8 cellular contexts compared by ENCODE assay signal in genomic region chr9:131747352-131747751, GRCh38. TPM values are rescaled to one million over a fixed set of nuclear protein-coding genes. Genes with fewer than 3 reads are reported as not detected.
A peak's percentile ranks its signal among the peaks of the same experiment; 100 is the strongest.
DNase-seq lines count a peak whose midpoint lies in the region; ATAC-seq, FAIRE-seq and TF ChIP-seq lines count a peak whose summit lies in the region.

No MANE protein-coding gene starts in this region.

- peak; percentile 61 for TF ChIP-seq CTCF in MM.1S (IDR thresholded peaks at IDR 0.05; ENCODE audit: low read length)
- peak; percentile 65 for TF ChIP-seq CTCF in fibroblast of villous mesenchyme (IDR thresholded peaks at IDR 0.05; ENCODE audit: insufficient read depth, low read depth, low read length)
- peak; percentile 67 for TF ChIP-seq CTCF in psoas muscle (IDR thresholded peaks at IDR 0.05)

- H3K4me3 ChIP-seq in MM.1S (ENCODE audit: low read length), result no peak overlapping the region
- H3K4me3 ChIP-seq in fibroblast of villous mesenchyme (ENCODE audit: low read depth, low read length), result no peak overlapping the region
- no peak overlapping the region for H3K4me3 ChIP-seq in psoas muscle

- intact Hi-C loops in psoas muscle (cut with DNase I), result loop anchor here (5.0 to 10.0 kb wide), 3 partner anchors 373 to 403 kb away; no protein-coding TSS in a partner anchor

- WGBS in psoas muscle, 3 donors, result 40 to 41% (median 41%) methylated on average over 5 of the region's 5 CpGs

- no peaks in the 10 kb centered on the region for H3K9me3 Mint-ChIP-seq in T-cell

- 0 out of 2 replicates have a peak, but pooled peaks cover under 1% of the 10 kb centered on the region for H3K27me3 ChIP-seq in MM.1S (replicated peaks; ENCODE audit: insufficient read depth, low read length)
- H3K27me3 ChIP-seq in psoas muscle (ENCODE audit: insufficient read depth in 3 of 3, low read length in 2 of 3), result no peaks in the 10 kb centered on the region

- H3K4me2 ChIP-seq in MM.1S (ENCODE audit: low read depth, low read length), result peak overlapping the region; percentile 24; the same call in 1 of the 2 replicates

- no peaks in the 10 kb centered on the region for H3K79me2 ChIP-seq in MM.1S (ENCODE audit: low read length)

- ATAC-seq in T-cell (replicated peaks in 1 of 4) (peak in 2 of 4 experiments; percentile 15 to 48), psoas muscle (peak; percentile 61 to 85 (median 84)), HG02642 (IDR thresholded peaks at IDR 0.05; ENCODE audit: poor library complexity, unreplicated experiment) (no peak)

- H3K9me3 ChIP-seq in MM.1S (replicated peaks; ENCODE audit: insufficient read depth, low read length) (no peaks in the 10 kb centered on the region), psoas muscle (no peaks in the 10 kb centered on the region)

- FAIRE-seq in H54 (lab: Jason Lieb, UNC), result no peak

- H3K9ac ChIP-seq in MM.1S (ENCODE audit: low read length), result no peak overlapping the region

- H3K36me3 ChIP-seq in MM.1S (replicated peaks; ENCODE audit: insufficient read depth, low read length) (no peaks in the 10 kb centered on the region), psoas muscle (ENCODE audit: insufficient read depth in 1 of 2, low read depth in 1 of 2) (no peaks in the 10 kb centered on the region)

- no peaks in the 10 kb centered on the region for H3K27me3 Mint-ChIP-seq in T-cell

- no peaks in the 10 kb centered on the region for H4K20me1 ChIP-seq in MM.1S (ENCODE audit: insufficient read depth, low read length)

- no peak for TF ChIP-seq POLR2A in H54 (IDR thresholded peaks at IDR 0.05; ENCODE audit: low read depth, low read length)

- H3K4me1 Mint-ChIP-seq in T-cell, result peaks cover 26 to 38% (median 37%) of the 10 kb centered on the region in 3 donors

- no peak overlapping the region for H3K4me3 Mint-ChIP-seq in T-cell

- H3K27ac Mint-ChIP-seq in T-cell, result peak overlapping the region; percentile 39 to 57

- no peaks in the 10 kb centered on the region for H3K36me3 Mint-ChIP-seq in T-cell

- H3K4me1 ChIP-seq in MM.1S (ENCODE audit: low read length) (peaks cover 14% of the 10 kb centered on the region), psoas muscle (no peaks in the 10 kb centered on the region)

- H3F3A ChIP-seq in MM.1S (ENCODE audit: insufficient read depth, low read length), result peaks cover 10% of the 10 kb centered on the region

- H3K9me2 ChIP-seq in MM.1S (replicated peaks; ENCODE audit: insufficient read depth, low read length), result no peaks in the 10 kb centered on the region

- CTCF ChIA-PET in T-cell (lab: Charles Lee), result interaction anchor here in 1 of 2 donors (0.7 kb wide), 1 partner anchor 265 kb away, joined by 3 read pairs; no protein-coding TSS in a partner anchor

- POLR2A ChIA-PET in T-cell (lab: Charles Lee), result no interaction called here

- no peak overlapping the region for H2AFZ ChIP-seq in MM.1S (ENCODE audit: low read length)

- peak; percentile 9 for DNase-seq in NCI-H2227 (lab: John Stamatoyannopoulos, UW; ENCODE audit: unreplicated experiment)
- DNase-seq in NCI-H2227 treated with DMSO at 0.1 percent for 48 hours (lab: John Stamatoyannopoulos, UW), result no peak
- peak; percentile 70 for DNase-seq in MM.1S
- peak in 4 of 34 experiments; percentile 17 to 31 (median 24) for DNase-seq in T-cell
- DNase-seq in fibroblast of villous mesenchyme (ENCODE audit: low read depth), result peak; percentile 71
- DNase-seq in psoas muscle, result no peak
- DNase-seq in H54 (ENCODE audit: insufficient read length, low spot score), result no peak

- H3K27ac ChIP-seq in MM.1S (ENCODE audit: low read length) (no peak overlapping the region), psoas muscle (no peak overlapping the region)

RNA-seq across cellular contexts. Expression of gene RAPGEF1, which starts 7.5 kb away (rescaled TPM):
- total RNA-seq in T-cell (100 to 1,000 TPM in 4 of 5 donors, 10 to 100 TPM in 1; 97.9 to 167 (median 139) TPM), fibroblast of villous mesenchyme (22.9 and 27.7 TPM in 2 replicates), psoas muscle (100 to 1,000 TPM; 234 to 319 (median 272) TPM)
- 100 to 1,000 TPM in 1 of 3 donors, 10 to 100 TPM in 2; 72.3 to 268 (median 93.1) TPM for polyA plus RNA-seq in psoas muscle

Comparison
In these comparisons a context has a peak if more than half of its experiments do, and no peak if none do; other contexts are left out.
1. DNase-seq: peak in NCI-H2227 (single experiment), MM.1S (single experiment) and fibroblast of villous mesenchyme (single experiment); none in NCI-H2227 treated with DMSO at 0.1 percent for 48 hours (single experiment), psoas muscle (0 of 2) and H54 (single experiment).
2. Peak in every context shown above with its lines, with median percentiles within 50 percentile points of each other: CTCF ChIP-seq.